32 cellular contexts compared by ENCODE assay signal in genomic region chr1:181858135-181858534, GRCh38.
"Had no signal": no experiment of that assay in that cellular context is flagged by ENCODE, and none has a peak within 500 bp of the region (broad histone marks: within the 10 kb centered on the region; RNA-seq: fewer than 3 reads in every experiment).

No MANE protein-coding gene starts in this region.

- H3K4me3 ChIP-seq: ascending aorta, cardiac muscle cell had no signal

- DNase-seq: activated B cell treated with CpG ODN at 0.5 μM for 24 hours; activated CD4-positive, alpha-beta memory T cell treated with anti-CD3 and anti-CD28 coated beads for 36 hours; activated CD4-positive, alpha-beta T cell treated with anti-CD3 and anti-CD28 coated beads for 4 hours; activated CD4-positive, alpha-beta T cell treated with anti-CD3 and anti-CD28 coated beads, Interleukin-2, amount 10 ng/mL, durations not matched to agents 24 days and 14 days; activated CD4-positive, alpha-beta T cell treated with anti-CD3 and anti-CD28 coated beads, Interleukin-2, amount 50 U/mL, for 1 hour; activated CD4-positive, alpha-beta T cell treated with anti-CD3 and anti-CD28 coated beads, Interleukin-2, amount 50 U/mL, for 4 hours; activated CD4-positive, CD25-positive, alpha-beta regulatory T cell treated with anti-CD3 and anti-CD28 coated beads, Interleukin-2, amount 50 U/mL, for 72 hours; activated CD8-positive, alpha-beta memory T cell treated with anti-CD3 and anti-CD28 coated beads, Interleukin-2, amount 50 U/mL, for 4 hours; activated CD8-positive, alpha-beta T cell treated with anti-CD3 and anti-CD28 coated beads for 36 hours; activated effector memory CD4-positive, alpha-beta T cell treated with anti-CD3 and anti-CD28 coated beads, Interleukin-2, amount 50 U/mL, for 16 hours; activated gamma-delta T cell treated with Interleukin-2 at 50 U/mL for 16 hours; activated naive CD4-positive, alpha-beta T cell; activated naive CD4-positive, alpha-beta T cell treated with anti-CD3 and anti-CD28 coated beads, Interleukin-2, amount 10 ng/mL, durations not matched to agents 7 days and 5 days; activated naive CD8-positive, alpha-beta T cell treated with anti-CD3 and anti-CD28 coated beads, Interleukin-2, amount 10 ng/mL, durations not matched to agents 7 days and 5 days; activated naive CD8-positive, alpha-beta T cell treated with anti-CD3 and anti-CD28 coated beads, Interleukin-2, amount 50 U/mL, for 24 hours; activated T-cell treated with anti-CD3 and anti-CD28 coated beads for 4 hours; activated T-cell treated with anti-CD3 and anti-CD28 coated beads, Interleukin-2, amount 50 U/mL, for 1 hour; activated T-cell treated with anti-CD3 and anti-CD28 coated beads, Interleukin-2, amount 50 U/mL, for 4 hours; activated T-cell treated with anti-CD3 and anti-CD28 coated beads, Interleukin-2, amount 50 U/mL, for 72 hours; amygdala; anterior cingulate cortex; caudate nucleus; cerebellar nuclear complex; T-helper 1 cell; T-helper 2 cell; T-helper 9 cell had no signal

- H3K27ac ChIP-seq: ascending aorta, cardiac muscle cell, VCaP had no signal

- H3K36me3 ChIP-seq: ascending aorta, cardiac muscle cell had no signal

- ATAC-seq: activated CD8-positive, alpha-beta T cell treated with anti-CD3 and anti-CD28 coated beads for 36 hours; activated naive CD8-positive, alpha-beta T cell treated with anti-CD3 and anti-CD28 coated beads, Interleukin-2, amount 50 U/mL, for 24 hours; activated T-cell treated with anti-CD3 and anti-CD28 coated beads, Interleukin-2, amount 50 U/mL, for 4 hours; activated T-cell treated with anti-CD3 and anti-CD28 coated beads, Interleukin-2, amount 50 U/mL, for 72 hours; activated T-helper 17 cell treated with anti-CD3 and anti-CD28 coated beads, Interleukin-2, amount 50 U/mL, for 72 hours had no signal

- H3K4me1 ChIP-seq: ascending aorta had no signal

- FAIRE-seq: bronchial epithelial cell, TTC549 had no signal

- H3K27me3 ChIP-seq: ascending aorta, cardiac muscle cell had no signal
